ENCODE assay signal across 1 cellular context in genomic region chr1:9293512-9294439, GRCh38.
TF ChIP-seq lines count a peak whose summit lies in the region.

No MANE protein-coding gene starts in this region.

TF ChIP-seq in IMR-90, 13 proteins besides CTCF, POLR2A, EP300 and RAD21:
- TF ChIP-seq CHD1 (IDR thresholded peaks at IDR 0.05; ENCODE audit: low read depth, low read length): peak; percentile 90; the same call in 1 of the 2 replicates
- TF ChIP-seq CEBPB (IDR thresholded peaks at IDR 0.05; ENCODE audit: low read depth, low read length): no peak
- 0 out of 2 replicates have a peak, but pooled peaks have one; percentile 41 for TF ChIP-seq MXI1 (IDR thresholded peaks at IDR 0.05; ENCODE audit: borderline replicate concordance, low read depth, low read length)
- 0 out of 2 replicates have a peak, but pooled peaks have one; percentile 13 for TF ChIP-seq MAZ (IDR thresholded peaks at IDR 0.05; ENCODE audit: borderline replicate concordance, low read depth, low read length)
